Comparison of ENCODE assay signal across 8 cellular contexts in the genomic region with DNA sequence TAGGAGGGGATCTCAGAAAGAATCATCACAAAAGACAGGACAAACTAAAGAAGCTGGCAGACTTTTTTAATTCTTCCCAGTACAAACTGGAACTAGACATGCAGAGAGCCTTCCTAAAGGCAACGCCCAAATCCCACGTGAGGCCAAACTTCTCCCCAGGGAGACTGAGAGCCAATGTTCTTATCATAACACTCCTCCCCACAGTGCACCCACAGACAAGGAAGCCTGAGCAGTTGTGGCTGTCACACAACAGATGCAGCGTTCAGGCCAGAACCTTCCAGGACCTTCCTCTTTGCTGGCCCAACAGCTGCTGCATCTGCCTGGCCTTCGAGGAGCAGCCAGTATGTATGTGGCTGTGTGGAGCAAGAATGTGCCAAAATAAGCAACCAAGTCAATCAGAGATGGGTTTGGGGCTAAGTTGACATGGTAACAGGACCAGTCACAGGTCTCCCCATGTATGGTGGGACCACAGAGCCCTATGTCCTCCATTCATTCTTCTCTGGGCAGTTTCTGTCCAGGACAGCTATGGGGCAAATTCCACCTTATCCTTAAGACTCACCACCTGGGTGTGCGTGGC. TPM values are rescaled to one million over a fixed set of nuclear protein-coding genes. Genes with fewer than 3 reads are reported as not detected.
DNase-seq lines count a peak whose midpoint lies in the region; ATAC-seq and TF ChIP-seq lines count a peak whose summit lies in the region.

No MANE protein-coding gene starts in this region.

- TF ChIP-seq CTCF in activated B cell treated with CpG ODN at 0.5 μM for 24 hours (IDR thresholded peaks at IDR 0.05) (no peak), MM.1S (IDR thresholded peaks at IDR 0.05; ENCODE audit: low read length) (no peak)

- H3K9me2 ChIP-seq in MM.1S (replicated peaks; ENCODE audit: insufficient read depth, low read length), result no peaks in the 10 kb centered on the region

- peak overlapping the region; percentile 19 for H3K4me3 Mint-ChIP-seq in activated naive CD4-positive, alpha-beta T cell treated with anti-CD3 and anti-CD28 coated beads, Interleukin-2, amount 50 U/mL, for 24 hours
- peak overlapping the region; percentile 68 for H3K4me3 Mint-ChIP-seq in activated B cell treated with CpG ODN at 0.5 μM for 24 hours

- H3K27me3 ChIP-seq in MM.1S (replicated peaks; ENCODE audit: insufficient read depth, low read length), result no peaks in the 10 kb centered on the region

- no peak overlapping the region for H3K27ac ChIP-seq in MM.1S (ENCODE audit: low read length)

- no peaks in the 10 kb centered on the region for H3K27me3 Mint-ChIP-seq in activated naive CD4-positive, alpha-beta T cell treated with anti-CD3 and anti-CD28 coated beads, Interleukin-2, amount 50 U/mL, for 24 hours
- H3K27me3 Mint-ChIP-seq in activated B cell treated with CpG ODN at 0.5 μM for 24 hours, result no peaks in the 10 kb centered on the region

- H3K27ac Mint-ChIP-seq in activated naive CD4-positive, alpha-beta T cell treated with anti-CD3 and anti-CD28 coated beads, Interleukin-2, amount 50 U/mL, for 24 hours, result peak overlapping the region; percentile 48
- H3K27ac Mint-ChIP-seq in activated B cell treated with CpG ODN at 0.5 μM for 24 hours, result peak overlapping the region; percentile 99

- no peaks in the 10 kb centered on the region for H3K36me3 ChIP-seq in MM.1S (replicated peaks; ENCODE audit: insufficient read depth, low read length)

- no peaks in the 10 kb centered on the region for H3K9me3 ChIP-seq in MM.1S (replicated peaks; ENCODE audit: insufficient read depth, low read length)

- H3K4me1 Mint-ChIP-seq in activated naive CD4-positive, alpha-beta T cell treated with anti-CD3 and anti-CD28 coated beads, Interleukin-2, amount 50 U/mL, for 24 hours, result peaks cover 76% of the 10 kb centered on the region
- H3K4me1 Mint-ChIP-seq in activated B cell treated with CpG ODN at 0.5 μM for 24 hours, result peaks cover 90% of the 10 kb centered on the region

- no peaks in the 10 kb centered on the region for H4K20me1 ChIP-seq in MM.1S (ENCODE audit: insufficient read depth, low read length)

- no peak overlapping the region for H2AFZ ChIP-seq in MM.1S (ENCODE audit: low read length)

- no peak overlapping the region for H3K4me3 ChIP-seq in MM.1S (ENCODE audit: low read length)

- no peak overlapping the region for H3K9ac ChIP-seq in MM.1S (ENCODE audit: low read length)

- intact Hi-C loops in activated B cell treated with CpG ODN at 0.5 μM for 24 hours (cut with micrococcal nuclease), result loop anchor here (2.0 to 10.0 kb wide), 7 partner anchors 13 to 451 kb away; a partner anchor contains a TSS

- peaks cover 83% of the 10 kb centered on the region for H3K79me2 ChIP-seq in MM.1S (ENCODE audit: low read length)

- no peak overlapping the region for H3K4me2 ChIP-seq in MM.1S (ENCODE audit: low read depth, low read length)

- CTCF ChIA-PET in activated B cell treated with CpG ODN at 0.5 μM for 24 hours (lab: Charles Lee), result interaction anchor here (0.9 kb wide), 1 partner anchor 10 kb away, joined by 3 read pairs; no protein-coding TSS in a partner anchor

- no peaks in the 10 kb centered on the region for H3K9me3 Mint-ChIP-seq in activated naive CD4-positive, alpha-beta T cell treated with anti-CD3 and anti-CD28 coated beads, Interleukin-2, amount 50 U/mL, for 24 hours
- no peaks in the 10 kb centered on the region for H3K9me3 Mint-ChIP-seq in activated B cell treated with CpG ODN at 0.5 μM for 24 hours

- POLR2A ChIA-PET in activated B cell treated with CpG ODN at 0.5 μM for 24 hours (lab: Charles Lee), result interaction anchor here (0.6 to 3.8 kb wide), 3 partner anchors 34 to 178 kb away, joined by 4 to 36 read pairs (median 4); a partner anchor contains a TSS

- H3K4me1 ChIP-seq in MM.1S (ENCODE audit: low read length), result peaks cover 50% of the 10 kb centered on the region

- peaks cover 44% of the 10 kb centered on the region for H3F3A ChIP-seq in MM.1S (ENCODE audit: insufficient read depth, low read length)

- H3K36me3 Mint-ChIP-seq in activated naive CD4-positive, alpha-beta T cell treated with anti-CD3 and anti-CD28 coated beads, Interleukin-2, amount 50 U/mL, for 24 hours, result peaks cover 1% of the 10 kb centered on the region
- H3K36me3 Mint-ChIP-seq in activated B cell treated with CpG ODN at 0.5 μM for 24 hours (ENCODE audit: low read depth), result no peaks in the 10 kb centered on the region

- ATAC-seq in activated B cell treated with CpG ODN at 0.5 μM for 24 hours (ENCODE audit: low read depth) (peak; percentile 36), GM18858 (IDR thresholded peaks at IDR 0.05; ENCODE audit: unreplicated experiment) (no peak)

- no peak for DNase-seq in activated naive CD4-positive, alpha-beta T cell (lab: John Stamatoyannopoulos, UW)
- DNase-seq in activated B cell treated with CpG ODN at 0.5 μM for 24 hours (peak; percentile 35), inferior parietal cortex (ENCODE audit: extremely low spot score) (peak; percentile 23), NOMO-1 treated with dmso at 0.1 percent for 144 hours (lab: John Stamatoyannopoulos, UW; ENCODE audit: unreplicated experiment) (no peak), MM.1S (no peak), occipital lobe (lab: John Stamatoyannopoulos, UW) (no peak)

RNA-seq across cellular contexts. Expression of a gene that starts 34.9 kb away (rescaled TPM):
- 52.2 and 59.2 TPM in 2 replicates for total RNA-seq in activated B cell treated with CpG ODN at 0.5 μM for 24 hours
- total RNA-seq in occipital lobe, result 226 TPM

Comparison
In these comparisons a context has a peak if more than half of its experiments do, and no peak if none do; other contexts are left out.
1. DNase-seq: peak in activated B cell treated with CpG ODN at 0.5 μM for 24 hours (single experiment) and inferior parietal cortex (single experiment); none in activated naive CD4-positive, alpha-beta T cell (0 of 4), NOMO-1 treated with dmso at 0.1 percent for 144 hours (single experiment), MM.1S (single experiment) and occipital lobe (single experiment).